ENCODE assay signal across 14 cellular contexts in genomic region chr17:13393841-13394710, GRCh38.
DNase-seq lines count a peak whose midpoint lies in the region; ATAC-seq, FAIRE-seq and TF ChIP-seq lines count a peak whose summit lies in the region.
"Had no signal": no experiment of that assay in that cellular context is flagged by ENCODE, and none has a peak within 500 bp of the region (broad histone marks: within the 10 kb centered on the region; RNA-seq: fewer than 3 reads in every experiment).

No MANE protein-coding gene starts in this region.

- peak; percentile 28 for DNase-seq in EL
- peak; percentile 50 for DNase-seq in RCC 7860 (ENCODE audit: low spot score)
- DNase-seq in fibroblast of the aortic adventitia (ENCODE audit: low read depth) = peak; percentile 83
- peak; percentile 83 for DNase-seq in osteoblast (ENCODE audit: insufficient read length, low spot score, missing footprints)
- DNase-seq in UCSD-AML1 (lab: John Stamatoyannopoulos, UW; ENCODE audit: unreplicated experiment) = no peak
- no peak for DNase-seq in SHP77 treated with DMSO at 0.1 percent for 48 hours (lab: John Stamatoyannopoulos, UW)
- DNase-seq in T-cell = no peak
- DNase-seq in NCI-H1930 (lab: John Stamatoyannopoulos, UW) = no peak
- DNase-seq: activated CD4-positive, alpha-beta T cell treated with anti-CD3 and anti-CD28 coated beads for 1 hour; left colon; NCI-H1417 treated with DMSO at 0.1 percent for 48 hours; stimulated activated CD4-positive, alpha-beta T cell treated with anti-CD3 and anti-CD28 coated beads, Interleukin-1b, Interleukin-23, amount 100 ng/mL, for 48 hours; stimulated activated naive CD4-positive, alpha-beta T cell treated with Interleukin-2 at 50 U/mL for 16 hours had no signal

- H3K27me3 Mint-ChIP-seq in T-cell = peaks cover 0 to 4% of the 10 kb centered on the region in 2 donors

- POLR2A ChIA-PET in T-cell (lab: Charles Lee) = no interaction called here

- TF ChIP-seq CTCF in fibroblast of the aortic adventitia (IDR thresholded peaks at IDR 0.05; ENCODE audit: insufficient read depth, low read length) (no peak), osteoblast (IDR thresholded peaks at IDR 0.05; ENCODE audit: extremely low read depth, low read depth, low read length) (no peak)

- peak overlapping the region; percentile 52 for H2AFZ ChIP-seq in osteoblast (ENCODE audit: low read length)

- no peaks in the 10 kb centered on the region for H3K9me3 Mint-ChIP-seq in T-cell

- H3K36me3 Mint-ChIP-seq in T-cell = no peaks in the 10 kb centered on the region

- H3K27ac ChIP-seq in osteoblast (ENCODE audit: low read depth, low read length) = peak overlapping the region; percentile 89

- no peaks in the 10 kb centered on the region for H3K79me2 ChIP-seq in osteoblast (ENCODE audit: insufficient read depth, low read length)

- no peaks in the 10 kb centered on the region for H3K4me1 Mint-ChIP-seq in T-cell

- H3K4me2 ChIP-seq in osteoblast (ENCODE audit: insufficient read depth, low read length) = peak overlapping the region; percentile 51

- H3K27me3 ChIP-seq in osteoblast (ENCODE audit: insufficient read depth, low read length) = no peaks in the 10 kb centered on the region

- ATAC-seq in T-cell (replicated peaks in 1 of 4) = no peak
- ATAC-seq: left colon, SK-N-SH treated with all-trans-retinoic acid at 6 μM for 48 hours had no signal

- H3K27ac Mint-ChIP-seq in T-cell = no peak overlapping the region

- H4K20me1 ChIP-seq in osteoblast (ENCODE audit: insufficient read depth, low read length) = no peaks in the 10 kb centered on the region

- CTCF ChIA-PET in T-cell (lab: Charles Lee) = no interaction called here

- peaks cover 13% of the 10 kb centered on the region for H3K4me1 ChIP-seq in osteoblast (ENCODE audit: insufficient read depth, low read length)

- H3K4me3 Mint-ChIP-seq in T-cell = no peak overlapping the region

- FAIRE-seq in RCC 7860 (lab: Jason Lieb, UNC) = no peak

- H3K4me3 ChIP-seq in fibroblast of the aortic adventitia (ENCODE audit: low read depth, low read length) (no peak overlapping the region), osteoblast (ENCODE audit: insufficient read depth, low read length) (no peak overlapping the region)

- no peaks in the 10 kb centered on the region for H3K9me3 ChIP-seq in osteoblast (ENCODE audit: low read depth, low read length)

- no peaks in the 10 kb centered on the region for H3K36me3 ChIP-seq in osteoblast (ENCODE audit: insufficient read depth, low read length)

Comparison
In these comparisons a context has a peak if more than half of its experiments do, and no peak if none do; other contexts are left out.
1. DNase-seq: peak in EL (single experiment), RCC 7860 (single experiment), fibroblast of the aortic adventitia (single experiment) and osteoblast (single experiment); none in UCSD-AML1 (single experiment), SHP77 treated with DMSO at 0.1 percent for 48 hours (single experiment), T-cell (0 of 34) and NCI-H1930 (0 of 2).